Comparison of ENCODE assay signal across 27 cellular contexts in the genomic region with DNA sequence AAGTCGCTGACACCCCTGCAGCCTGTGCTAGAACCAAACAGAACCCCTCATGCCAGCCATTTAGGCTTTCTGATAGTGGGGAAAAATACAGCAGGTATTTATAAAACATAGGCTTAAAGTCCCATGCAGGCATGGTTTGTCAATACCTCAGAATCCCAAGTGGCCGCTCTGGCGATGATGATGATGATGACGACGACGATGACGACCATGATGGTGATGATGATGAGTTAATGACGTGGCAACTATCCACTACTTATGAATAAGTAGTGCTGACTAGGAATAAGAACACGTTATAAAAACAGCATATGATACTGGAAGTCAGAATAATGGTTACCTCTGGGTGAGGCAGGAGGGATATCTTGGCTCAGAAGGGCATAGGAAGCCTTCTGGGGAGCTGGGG.
"Had no signal": no experiment of that assay in that cellular context is flagged by ENCODE, and none has a peak within 500 bp of the region (broad histone marks: within the 10 kb centered on the region; RNA-seq: fewer than 3 reads in every experiment).

No MANE protein-coding gene starts in this region.

- H3K4me1 ChIP-seq: suprapubic skin, thyroid gland, upper lobe of left lung, upper lobe of right lung, uterus had no signal

- H3K36me3 ChIP-seq: suprapubic skin, thoracic aorta, thyroid gland, transverse colon, uterus, vagina had no signal

- H3K9me3 ChIP-seq: stomach, suprapubic skin, testis, thoracic aorta, thyroid gland, tibial artery, tibial nerve, transverse colon, upper lobe of left lung, upper lobe of right lung, uterus, vagina had no signal

- ATAC-seq: stimulated activated effector memory CD8-positive, alpha-beta T cell treated with anti-CD3 and anti-CD28 coated beads, Interleukin-12 subunit alpha, Interleukin-12 subunit beta, amount 100 ng/mL, for 72 hours; stimulated activated memory B cell treated with anti-CD40 and anti-IgM and Interleukin-4, amounts not matched to agents 10 μg/mL and 1 μg/mL and 100 μg/mL, for 72 hours; stimulated activated naive B cell treated with anti-CD40 and anti-IgM and Interleukin-4, amounts not matched to agents 10 μg/mL and 1 μg/mL and 100 μg/mL, for 72 hours; stimulated activated naive CD8-positive, alpha-beta T cell treated with anti-CD3 and anti-CD28 coated beads, Interleukin-15, amount 100 ng/mL, for 72 hours; stimulated activated naive CD8-positive, alpha-beta T cell treated with anti-CD3 and anti-CD28 coated beads, Interleukin-15, Interleukin-2, amounts not matched to agents 100 U/mL and 50 U/mL, for 24 hours; upper lobe of right lung had no signal

- FAIRE-seq: urothelium cell line had no signal

- H3K27ac ChIP-seq: stomach, suprapubic skin, testis, thoracic aorta, thyroid gland, tibial artery, tibial nerve, transverse colon, upper lobe of left lung, upper lobe of right lung, uterus, vagina had no signal

- H3K4me3 ChIP-seq: stomach, suprapubic skin, testis, thoracic aorta, thyroid gland, tibial artery, tibial nerve, transverse colon, upper lobe of left lung, upper lobe of right lung, uterus, vagina had no signal

- H3K27me3 ChIP-seq: stomach, suprapubic skin, testis, thyroid gland, tibial artery, tibial nerve, transverse colon, upper lobe of left lung, upper lobe of right lung, uterus, vagina had no signal

- DNase-seq: stimulated activated CD4-positive, alpha-beta T cell treated with anti-CD3 and anti-CD28 coated beads, Interleukin-2, amount 100 ng/mL, for 48 hours; stimulated activated CD4-positive, alpha-beta T cell treated with anti-CD3 and anti-CD28 coated beads, Interleukin-4, amount 100 ng/mL, for 1 hour; stimulated activated CD4-positive, alpha-beta T cell treated with anti-CD3 and anti-CD28 coated beads, Interleukin-4, amount 100 ng/mL, for 24 hours; stimulated activated CD4-positive, alpha-beta T cell treated with anti-CD3 and anti-CD28 coated beads, Interleukin-4, amount 100 ng/mL, for 4 hours; stimulated activated CD8-positive, alpha-beta memory T cell treated with anti-CD3 and anti-CD28 coated beads, Interleukin-4, amount 100 ng/mL, for 48 hours; stimulated activated naive B cell treated with anti-CD40 and anti-IgM and Interleukin-4, amounts not matched to agents 10 μg/mL and 1 μg/mL and 100 μg/mL, for 72 hours; stimulated activated naive CD4-positive, alpha-beta T cell; stimulated activated naive CD4-positive, alpha-beta T cell treated with Interleukin-2 at 50 U/mL for 16 hours; stimulated activated naive CD8-positive, alpha-beta T cell treated with anti-CD3 and anti-CD28 coated beads, Interleukin-15, amount 100 ng/mL, for 72 hours; stimulated activated naive CD8-positive, alpha-beta T cell treated with anti-CD3 and anti-CD28 coated beads, Interleukin-15, Interleukin-2, amounts not matched to agents 100 U/mL and 50 U/mL, for 24 hours; stomach; substantia nigra; testis; thyroid gland; tibial artery; transverse colon; trophoblast cell; upper lobe of left lung; upper lobe of right lung; uterus had no signal
